ENCODE assay signal across 8 cellular contexts in the genomic region with DNA sequence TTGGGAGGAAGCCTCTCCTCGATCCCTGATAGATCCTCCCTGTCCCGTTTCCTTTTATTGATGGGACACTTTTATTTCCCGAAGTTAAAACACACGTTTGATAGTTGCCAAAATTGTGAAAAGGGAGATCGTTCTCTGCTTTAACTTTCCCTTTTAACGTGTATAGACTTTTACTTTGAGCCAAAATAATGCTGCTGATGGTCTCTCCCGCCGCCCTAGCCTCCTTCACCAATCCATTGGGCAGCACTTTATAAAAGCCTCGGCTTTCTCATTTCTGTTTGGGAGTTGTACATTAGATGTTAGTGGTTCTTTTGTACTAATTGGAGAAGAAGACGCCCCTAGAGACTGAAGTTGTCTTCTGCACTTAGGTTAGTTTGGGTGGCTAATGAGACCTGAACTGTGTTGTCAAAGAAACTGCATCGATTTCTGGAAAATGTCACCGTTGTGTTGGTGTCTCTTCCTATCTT. TPM values are rescaled to one million over a fixed set of nuclear protein-coding genes. Genes with fewer than 3 reads are reported as not detected.
DNase-seq lines count a peak whose midpoint lies in the region; ATAC-seq and TF ChIP-seq lines count a peak whose summit lies in the region.

No MANE protein-coding gene starts in this region.

- peak overlapping the region; percentile 73 for H3K4me2 ChIP-seq in KMS-11

- H3K36me3 Mint-ChIP-seq in Calu3 (ENCODE audit: insufficient read depth, unreplicated experiment): peaks cover 36% of the 10 kb centered on the region

- H3K9ac ChIP-seq in KMS-11: peak overlapping the region; percentile 64
- H3K9ac ChIP-seq in adipocyte (ENCODE audit: low read length): peak overlapping the region; percentile 92

- TF ChIP-seq EP300 in stomach (IDR thresholded peaks at IDR 0.05): no peak

- DNase-seq in Calu3: no peak
- DNase-seq in adipocyte (ENCODE audit: low read depth): peak; percentile 36
- no peak for DNase-seq in kidney epithelial cell (ENCODE audit: low read depth)
- DNase-seq in stomach: no peak
- DNase-seq in activated CD4-positive, alpha-beta T cell treated with anti-CD3 and anti-CD28 coated beads for 1 hour: no peak

- TF ChIP-seq CTCF in Calu3 (IDR thresholded peaks at IDR 0.05; ENCODE audit: unreplicated experiment) (no peak), KMS-11 (conservative IDR thresholded peaks at IDR 0.05; ENCODE audit: low read depth, low read length) (peak; percentile 68), kidney epithelial cell (IDR thresholded peaks at IDR 0.05; ENCODE audit: insufficient read depth, low read length, poor library complexity, severe bottlenecking) (peak; percentile 12), stomach (IDR thresholded peaks at IDR 0.05) (no peak)

- ATAC-seq in HG02870 (IDR thresholded peaks at IDR 0.05; ENCODE audit: unreplicated experiment) (no peak), HG03342 (IDR thresholded peaks at IDR 0.05; ENCODE audit: unreplicated experiment) (no peak)

- TSS peak; percentile 30 for BruUV-seq in Calu3 (replicated peaks; lab: Mats Ljungman, UMichigan)

- CTCF ChIA-PET in Calu3 (lab: Charles Lee): interaction anchor here (1.0 kb wide), 1 partner anchor 12 kb away, joined by 3 read pairs; no protein-coding TSS in a partner anchor

- peak overlapping the region; percentile 80 for H3K4me3 ChIP-seq in KMS-11 (IDR thresholded peaks at IDR 0.05; ENCODE audit: insufficient read depth, low read depth, low read length)
- peak overlapping the region; percentile 97 for H3K4me3 ChIP-seq in adipocyte (ENCODE audit: low read length)
- peak overlapping the region; percentile 62 for H3K4me3 ChIP-seq in kidney epithelial cell (ENCODE audit: low read depth, low read length)
- peak overlapping the region; percentile 87 to 90 (median 89) for H3K4me3 ChIP-seq in stomach

- no peaks in the 10 kb centered on the region for H3K79me2 ChIP-seq in KMS-11 (ENCODE audit: insufficient read depth, low read depth)

- H3K4me3 Mint-ChIP-seq in Calu3 (ENCODE audit: low read depth, unreplicated experiment): peak overlapping the region; percentile 89

- intact Hi-C loops in Calu3 (cut with micrococcal nuclease; ENCODE audit: unreplicated experiment) (loop anchor here (5.0 to 10.0 kb wide), 8 partner anchors 119 to 1709 kb away; no protein-coding TSS in a partner anchor), stomach (cut with DNase I; ENCODE audit: low total_unique reads) (no loop called here)

- H2AFZ ChIP-seq in KMS-11 (ENCODE audit: low read depth): peak overlapping the region; percentile 99

- H3K9me3 ChIP-seq in adipocyte (ENCODE audit: control insufficient read depth, low read length) (no peaks in the 10 kb centered on the region), stomach (no peaks in the 10 kb centered on the region)

- peak overlapping the region; percentile 97 for H3K27ac Mint-ChIP-seq in Calu3 (ENCODE audit: unreplicated experiment)

- no peaks in the 10 kb centered on the region for H4K20me1 ChIP-seq in KMS-11 (ENCODE audit: insufficient read depth)

- H3K4me1 ChIP-seq in KMS-11 (ENCODE audit: low read depth, poor library complexity, severe bottlenecking): peaks cover 23% of the 10 kb centered on the region
- H3K4me1 ChIP-seq in adipocyte (ENCODE audit: control insufficient read depth, insufficient read depth, low read length): peaks cover 6% of the 10 kb centered on the region
- H3K4me1 ChIP-seq in stomach: peaks cover 7 to 60% (median 28%) of the 10 kb centered on the region in 4 donors

- no peaks in the 10 kb centered on the region for H3K36me3 ChIP-seq in KMS-11 (ENCODE audit: insufficient read depth)
- H3K36me3 ChIP-seq in adipocyte (ENCODE audit: control insufficient read depth, insufficient read depth, low read length, severe bottlenecking): no peaks in the 10 kb centered on the region
- H3K36me3 ChIP-seq in kidney epithelial cell (ENCODE audit: control insufficient read depth, insufficient read depth, low read length): no peaks in the 10 kb centered on the region
- H3K36me3 ChIP-seq in stomach: peaks cover 0 to 11% (median 6%) of the 10 kb centered on the region in 4 donors

- no peaks in the 10 kb centered on the region for H3K9me3 Mint-ChIP-seq in Calu3 (ENCODE audit: low read depth, unreplicated experiment)

- no peaks in the 10 kb centered on the region for H3K27me3 Mint-ChIP-seq in Calu3 (ENCODE audit: unreplicated experiment)

- peaks cover 37% of the 10 kb centered on the region for H3K4me1 Mint-ChIP-seq in Calu3 (ENCODE audit: low read depth, unreplicated experiment)

- 3 to 7% (median 4%) methylated on average over 12 of the region's 12 CpGs for WGBS in stomach, 5 donors

- H3K27ac ChIP-seq in KMS-11 (peak overlapping the region; percentile 66), stomach (peak overlapping the region; percentile 91 to 99 (median 98))

- TF ChIP-seq POLR2A in stomach (IDR thresholded peaks at IDR 0.05): no peak

- H3K27me3 ChIP-seq in KMS-11 (ENCODE audit: insufficient read depth, low read depth) (no peaks in the 10 kb centered on the region), adipocyte (replicated peaks; ENCODE audit: control insufficient read depth, insufficient read depth, low read length) (no peaks in the 10 kb centered on the region), kidney epithelial cell (ENCODE audit: control insufficient read depth, insufficient read depth, low read length) (no peaks in the 10 kb centered on the region), stomach (no peaks in the 10 kb centered on the region)

RNA-seq across cellular contexts. Expression of gene TMTC2, which starts 1.4 kb away (rescaled TPM):
- total RNA-seq in Calu3 (2022): 31.2 and 31.4 TPM in 2 replicates
- total RNA-seq in kidney epithelial cell: 6.4 and 7.6 TPM in 2 replicates
- total RNA-seq in stomach: 10 to 100 TPM; 26.4 to 60.0 (median 47.8) TPM
- 1 to 10 TPM; 6.1 to 7.7 (median 7.6) TPM for polyA plus RNA-seq in stomach

Comparison
In these comparisons a context has a peak if more than half of its experiments do, and no peak if none do; other contexts are left out.
1. CTCF ChIP-seq: peak in KMS-11 (single experiment) and kidney epithelial cell (single experiment); none in Calu3 (single experiment) and stomach (0 of 7).
2. Peak in every context shown above with its lines, with median percentiles within 50 percentile points of each other: H3K4me3 ChIP-seq.